Comparison of ENCODE assay signal across 11 cellular contexts in genomic region chr17:1997146-1997586, GRCh38. TPM values are rescaled to one million over a fixed set of nuclear protein-coding genes. Genes with fewer than 3 reads are reported as not detected.
A peak's percentile ranks its signal among the peaks of the same experiment; 100 is the strongest.
DNase-seq lines count a peak whose midpoint lies in the region; ATAC-seq and TF ChIP-seq lines count a peak whose summit lies in the region.
"Had no signal": no experiment of that assay in that cellular context is flagged by ENCODE, and none has a peak within 500 bp of the region (broad histone marks: within the 10 kb centered on the region; RNA-seq: fewer than 3 reads in every experiment).

No MANE protein-coding gene starts in this region.

- H3K4me1 Mint-ChIP-seq in Caco-2 (ENCODE audit: low read depth, unreplicated experiment) (peaks cover 33% of the 10 kb centered on the region), endodermal cell (peaks cover 30% of the 10 kb centered on the region)

- H3K9me3 Mint-ChIP-seq in Caco-2 (ENCODE audit: unreplicated experiment) = no peaks in the 10 kb centered on the region
- no peaks in the 10 kb centered on the region for H3K9me3 Mint-ChIP-seq in endodermal cell
- H3K9me3 Mint-ChIP-seq: activated T-helper 2 cell treated with anti-CD3 and anti-CD28 coated beads, Interferon-gamma antibody, Interleukin-2, Interleukin-4, amounts not matched to agents 10 μg/mL and 5 μg/mL and 100 μg/mL, durations not matched to agents 14 hours and 24 hours and 36 hours; stimulated activated memory B cell treated with anti-CD40 and anti-IgM and Interleukin-4, amounts not matched to agents 10 μg/mL and 1 μg/mL and 100 μg/mL, for 72 hours had no signal

- TF ChIP-seq CTCF in Caco-2 (IDR thresholded peaks at IDR 0.05; ENCODE audit: insufficient read depth in 1 of 2, low read depth in 1 of 2, low read length in 1 of 2, severe bottlenecking in 1 of 2, unreplicated experiment in 1 of 2) (no peak), endodermal cell (conservative IDR thresholded peaks at IDR 0.05) (no peak)

- CTCF ChIA-PET in Caco-2 (lab: Charles Lee) = interaction anchor here (2.1 kb wide), 1 partner anchor 28 kb away, joined by 13 read pairs; the partner anchor contains the start of gene RTN4RL1

- no TSS peak for BruUV-seq in Caco-2 (replicated peaks; lab: Mats Ljungman, UMichigan)

- no peaks in the 10 kb centered on the region for H3K27me3 ChIP-seq in Caco-2 (replicated peaks; ENCODE audit: control insufficient read depth, insufficient read depth, low read length)
- no peaks in the 10 kb centered on the region for H3K27me3 ChIP-seq in endodermal cell (ENCODE audit: control insufficient read depth, insufficient read depth, low read length, poor library complexity, severe bottlenecking)
- H3K27me3 ChIP-seq in mucosa of stomach (ENCODE audit: control insufficient read depth, insufficient read depth, low read length) = no peaks in the 10 kb centered on the region

- POLR2A ChIA-PET in Caco-2 (lab: Charles Lee) = no interaction called here

- no peaks in the 10 kb centered on the region for H3K36me3 Mint-ChIP-seq in Caco-2 (ENCODE audit: insufficient read depth, unreplicated experiment)
- peaks cover 2% of the 10 kb centered on the region for H3K36me3 Mint-ChIP-seq in endodermal cell (ENCODE audit: low read depth)
- H3K36me3 Mint-ChIP-seq: stimulated activated memory B cell treated with anti-CD40 and anti-IgM and Interleukin-4, amounts not matched to agents 10 μg/mL and 1 μg/mL and 100 μg/mL, for 72 hours had no signal

- WGBS in endodermal cell (ENCODE audit: insufficient coverage in 1 of 2, insufficient read length in 1 of 2), 2 experiments = 70 to 71% methylated on average over 11 to 12 of the region's 12 CpGs

- H3K4me3 ChIP-seq in Caco-2 (ENCODE audit: low read depth, low read length) = no peak overlapping the region
- H3K4me3 ChIP-seq in endodermal cell (ENCODE audit: low read length) = peak overlapping the region; percentile 61
- H3K4me3 ChIP-seq in mucosa of stomach (ENCODE audit: low read length) = no peak overlapping the region
- H3K4me3 ChIP-seq: GM12878 had no signal

- no peak overlapping the region for H3K27ac ChIP-seq in endodermal cell (ENCODE audit: low read depth, low read length)

- no peak overlapping the region for H3K9ac ChIP-seq in endodermal cell (ENCODE audit: extremely low read depth, low read length, poor library complexity, severe bottlenecking)
- peak overlapping the region; percentile 15 for H3K9ac ChIP-seq in mucosa of stomach (ENCODE audit: low read length)

- intact Hi-C loops in Caco-2 (cut with micrococcal nuclease; ENCODE audit: unreplicated experiment) = no loop called here

- H3K4me3 Mint-ChIP-seq in Caco-2 (ENCODE audit: unreplicated experiment) (peak overlapping the region; percentile 58), endodermal cell (peak overlapping the region; percentile 24)
- H3K4me3 Mint-ChIP-seq: stimulated activated memory B cell treated with anti-CD40 and anti-IgM and Interleukin-4, amounts not matched to agents 10 μg/mL and 1 μg/mL and 100 μg/mL, for 72 hours had no signal

- H3K36me3 ChIP-seq in Caco-2 (ENCODE audit: control insufficient read depth, insufficient read depth, low read length) (no peaks in the 10 kb centered on the region), endodermal cell (ENCODE audit: control insufficient read depth, insufficient read depth, low read length) (peaks cover 7% of the 10 kb centered on the region), mucosa of stomach (ENCODE audit: control insufficient read depth, insufficient read depth, low read length) (no peaks in the 10 kb centered on the region)

- ATAC-seq in HG03520 (IDR thresholded peaks at IDR 0.05; ENCODE audit: unreplicated experiment) = no peak
- ATAC-seq: GM12878 had no signal

- H3K9me3 ChIP-seq in Caco-2 (no peaks in the 10 kb centered on the region), endodermal cell (ENCODE audit: control insufficient read depth, low read length) (no peaks in the 10 kb centered on the region), mucosa of stomach (ENCODE audit: control insufficient read depth, low read length) (no peaks in the 10 kb centered on the region)

- H3K27ac Mint-ChIP-seq in Caco-2 (ENCODE audit: unreplicated experiment) (peak overlapping the region; percentile 79), endodermal cell (peak overlapping the region; percentile 56)
- H3K27ac Mint-ChIP-seq: activated T-helper 2 cell treated with anti-CD3 and anti-CD28 coated beads, Interferon-gamma antibody, Interleukin-2, Interleukin-4, amounts not matched to agents 10 μg/mL and 5 μg/mL and 100 μg/mL, durations not matched to agents 14 hours and 24 hours and 36 hours; stimulated activated memory B cell treated with anti-CD40 and anti-IgM and Interleukin-4, amounts not matched to agents 10 μg/mL and 1 μg/mL and 100 μg/mL, for 72 hours had no signal

- H3K4me1 ChIP-seq in Caco-2 (peaks cover 59% of the 10 kb centered on the region), endodermal cell (ENCODE audit: control insufficient read depth, insufficient read depth, low read length) (peaks cover 31% of the 10 kb centered on the region), mucosa of stomach (ENCODE audit: control insufficient read depth, insufficient read depth, low read length) (peaks cover 36% of the 10 kb centered on the region)

- DNase-seq in Caco-2 (peak; percentile 65 to 81), NCI-H69 (lab: John Stamatoyannopoulos, UW) (peak; percentile 58), endodermal cell (no peak), NOMO-1 treated with dmso at 0.1 percent for 144 hours (lab: John Stamatoyannopoulos, UW; ENCODE audit: unreplicated experiment) (no peak), NCI-H128 (lab: John Stamatoyannopoulos, UW; ENCODE audit: unreplicated experiment) (no peak), AG20443 (ENCODE audit: low spot score) (no peak)

- H3K27me3 Mint-ChIP-seq in Caco-2 (ENCODE audit: insufficient read depth, unreplicated experiment) (no peaks in the 10 kb centered on the region), endodermal cell (ENCODE audit: insufficient read depth) (peaks cover 25% of the 10 kb centered on the region)

RNA-seq across cellular contexts. Expression of gene RTN4RL1, which starts 28.0 kb away (rescaled TPM):
- total RNA-seq in Caco-2 (2022) = 0.54 and 0.60 TPM in 2 replicates
- 10 to 100 TPM; 18.2 to 19.6 TPM for total RNA-seq in endodermal cell
- polyA plus RNA-seq in endodermal cell (2013, experiment 1 of 2) = 5.4 TPM
- polyA plus RNA-seq in endodermal cell (2013, experiment 2 of 2) = 7.7 TPM

RNA-seq across cellular contexts. Expression of gene DPH1, which starts 32.8 kb away (rescaled TPM):
- 52.0 and 52.8 TPM in 2 replicates for total RNA-seq in Caco-2 (2022)
- 10 to 100 TPM; 31.1 to 48.3 TPM for total RNA-seq in endodermal cell
- 34.4 TPM for polyA plus RNA-seq in endodermal cell (2013, experiment 1 of 2)
- polyA plus RNA-seq in endodermal cell (2013, experiment 2 of 2) = 26.5 TPM

RNA-seq across cellular contexts. Expression of gene OVCA2, which starts 44.7 kb away (rescaled TPM):
- total RNA-seq in Caco-2 (2022) (33.1 and 39.3 TPM in 2 replicates), endodermal cell (10 to 100 TPM; 19.8 to 27.5 TPM)
- polyA plus RNA-seq in endodermal cell (2013, experiment 1 of 2) = 24.3 TPM
- 24.8 TPM for polyA plus RNA-seq in endodermal cell (2013, experiment 2 of 2)

RNA-seq across cellular contexts. Expression of gene HIC1, which starts 57.7 kb away (rescaled TPM):
- total RNA-seq in Caco-2 (2022) (0.59 and 1.8 TPM in 2 replicates), endodermal cell (under 1 TPM; 0.13 to 0.57 TPM)
- 0.64 TPM for polyA plus RNA-seq in endodermal cell (2013, experiment 1 of 2)
- 0.21 TPM for polyA plus RNA-seq in endodermal cell (2013, experiment 2 of 2)

Comparison
In these comparisons a context has a peak if more than half of its experiments do, and no peak if none do; other contexts are left out.
1. DNase-seq: peak in Caco-2 (2 of 2) and NCI-H69 (single experiment); none in endodermal cell (single experiment), NOMO-1 treated with dmso at 0.1 percent for 144 hours (single experiment), NCI-H128 (single experiment) and AG20443 (single experiment).
2. RNA of gene RTN4RL1, which starts 28.0 kb away (total RNA-seq): 18.2 to 19.6 TPM in endodermal cell; 0.54 to 0.60 TPM in Caco-2; every median in the first group is over 10 times any median in the second.